In the genomic region with DNA sequence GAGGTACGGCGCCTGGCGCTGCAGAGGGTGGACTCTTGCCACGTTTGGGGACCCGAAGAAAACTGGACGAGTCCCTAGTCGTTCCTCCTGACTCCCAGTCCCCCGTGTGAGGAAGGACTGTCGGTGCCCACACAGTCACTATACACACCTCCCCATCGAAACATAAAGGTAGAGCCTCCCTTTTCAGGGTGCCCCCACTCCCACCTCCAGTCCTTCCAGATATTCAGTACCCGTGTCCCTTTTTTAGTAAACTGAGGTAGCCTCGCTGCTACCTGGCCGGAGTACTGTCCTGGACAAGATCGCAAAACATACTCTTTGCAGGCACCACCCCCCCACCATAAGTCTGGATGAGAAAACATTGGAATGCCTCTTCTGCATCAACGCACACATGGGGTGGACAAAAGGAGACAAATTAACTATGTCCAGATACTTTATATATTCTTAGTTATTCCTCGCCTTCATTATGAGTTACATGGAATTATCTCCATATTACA, we compare ENCODE assay signal across 8 cellular contexts. TPM values are rescaled to one million over a fixed set of nuclear protein-coding genes. Genes with fewer than 3 reads are reported as not detected.
DNase-seq lines count a peak whose midpoint lies in the region; ATAC-seq and TF ChIP-seq lines count a peak whose summit lies in the region.

No MANE protein-coding gene starts in this region.

- no peak for ATAC-seq in natural killer cell
- ATAC-seq in GM21526 (IDR thresholded peaks at IDR 0.05; ENCODE audit: low FRiP score, unreplicated experiment), result no peak

- H3K9me3 Mint-ChIP-seq in IgD-negative memory B cell (no peaks in the 10 kb centered on the region), natural killer cell (no peaks in the 10 kb centered on the region)
- no peaks in the 10 kb centered on the region for H3K9me3 Mint-ChIP-seq in dendritic cell treated with granulocyte-macrophage colony-stimulating factor and Interleukin-4, amounts not matched to agents 40 ng/mL and 50 ng/mL, for 4 days

- H3K4me1 Mint-ChIP-seq in IgD-negative memory B cell, result peaks cover 37 to 41% (median 39%) of the 10 kb centered on the region in 3 donors
- H3K4me1 Mint-ChIP-seq in dendritic cell treated with granulocyte-macrophage colony-stimulating factor and Interleukin-4, amounts not matched to agents 40 ng/mL and 50 ng/mL, for 4 days (ENCODE audit: low read depth), result peaks cover 49% of the 10 kb centered on the region
- peaks cover 50% of the 10 kb centered on the region in 2 donors for H3K4me1 Mint-ChIP-seq in natural killer cell

- H3K4me3 Mint-ChIP-seq in IgD-negative memory B cell (peak overlapping the region; percentile 95 to 99 (median 98)), natural killer cell (peak overlapping the region; percentile 91)
- peak overlapping the region; percentile 95 for H3K4me3 Mint-ChIP-seq in dendritic cell treated with granulocyte-macrophage colony-stimulating factor and Interleukin-4, amounts not matched to agents 40 ng/mL and 50 ng/mL, for 4 days

- DNase-seq in natural killer cell, result no peak
- DNase-seq in MV-4-11 (lab: John Stamatoyannopoulos, UW), result no peak
- no peak for DNase-seq in NCI-H524 treated with DMSO at 0.1 percent for 48 hours (lab: John Stamatoyannopoulos, UW)
- no peak for DNase-seq in OCI-M2 (lab: John Stamatoyannopoulos, UW; ENCODE audit: unreplicated experiment)

- H3K36me3 Mint-ChIP-seq in IgD-negative memory B cell (peaks cover 2% of the 10 kb centered on the region), natural killer cell (no peaks in the 10 kb centered on the region)
- peaks cover 30% of the 10 kb centered on the region for H3K36me3 Mint-ChIP-seq in dendritic cell treated with granulocyte-macrophage colony-stimulating factor and Interleukin-4, amounts not matched to agents 40 ng/mL and 50 ng/mL, for 4 days (ENCODE audit: low read depth)

- H3K27ac Mint-ChIP-seq in IgD-negative memory B cell (peak overlapping the region; percentile 85 to 99 (median 99)), natural killer cell (peak overlapping the region; percentile 87 to 92)
- peak overlapping the region; percentile 98 for H3K27ac Mint-ChIP-seq in dendritic cell treated with granulocyte-macrophage colony-stimulating factor and Interleukin-4, amounts not matched to agents 40 ng/mL and 50 ng/mL, for 4 days

- H3K27me3 Mint-ChIP-seq in IgD-negative memory B cell (no peaks in the 10 kb centered on the region), natural killer cell (ENCODE audit: low read depth in 2 of 2) (no peaks in the 10 kb centered on the region)
- no peaks in the 10 kb centered on the region for H3K27me3 Mint-ChIP-seq in dendritic cell treated with granulocyte-macrophage colony-stimulating factor and Interleukin-4, amounts not matched to agents 40 ng/mL and 50 ng/mL, for 4 days

- TF ChIP-seq CTCF in C4-2B (conservative IDR thresholded peaks at IDR 0.05) (no peak), natural killer cell (IDR thresholded peaks at IDR 0.05) (no peak)

- intact Hi-C loops in dendritic cell treated with granulocyte-macrophage colony-stimulating factor and Interleukin-4, amounts not matched to agents 40 ng/mL and 50 ng/mL, for 4 days (cut with micrococcal nuclease), result loop anchor here (2.0 to 5.0 kb wide), 3 partner anchors 126 to 281 kb away; a partner anchor contains a TSS
- intact Hi-C loops in natural killer cell (cut with micrococcal nuclease), result loop anchor here (5.0 kb wide), 1 partner anchor 51 kb away; a partner anchor contains a TSS

- peak overlapping the region; percentile 99 for H3K27ac ChIP-seq in C4-2B

RNA-seq across cellular contexts. Expression of a gene that starts 0.6 kb away (rescaled TPM):
- polyA plus RNA-seq in IgD-negative memory B cell, result 19.7 TPM
- 100 to 1,000 TPM; 164 to 186 (median 182) TPM for total RNA-seq in natural killer cell

RNA-seq across cellular contexts. Expression of a gene that starts 8.6 kb away (rescaled TPM):
- 3.2 TPM for polyA plus RNA-seq in IgD-negative memory B cell
- 10 to 100 TPM in 2 of 3 donors, 1 to 10 TPM in 1; 6.3 to 11.6 (median 11.1) TPM for total RNA-seq in natural killer cell

RNA-seq across cellular contexts. Expression of a gene that starts 33.4 kb away (rescaled TPM):
- not detected for polyA plus RNA-seq in IgD-negative memory B cell
- total RNA-seq in natural killer cell, result under 1 TPM; 0.39 to 0.80 (median 0.45) TPM

RNA-seq across cellular contexts. Expression of a gene that starts 42.6 kb away (rescaled TPM):
- polyA plus RNA-seq in IgD-negative memory B cell, result 45.6 TPM
- 100 to 1,000 TPM in 1 of 3 donors, 10 to 100 TPM in 2; 76.4 to 100 (median 81.1) TPM for total RNA-seq in natural killer cell

RNA-seq across cellular contexts. Expression of a gene that starts 49.4 kb away (rescaled TPM):
- 37.3 TPM for polyA plus RNA-seq in IgD-negative memory B cell
- 100 to 1,000 TPM; 262 to 294 (median 271) TPM for total RNA-seq in natural killer cell
